11 cellular contexts compared by ENCODE assay signal in the genomic region with DNA sequence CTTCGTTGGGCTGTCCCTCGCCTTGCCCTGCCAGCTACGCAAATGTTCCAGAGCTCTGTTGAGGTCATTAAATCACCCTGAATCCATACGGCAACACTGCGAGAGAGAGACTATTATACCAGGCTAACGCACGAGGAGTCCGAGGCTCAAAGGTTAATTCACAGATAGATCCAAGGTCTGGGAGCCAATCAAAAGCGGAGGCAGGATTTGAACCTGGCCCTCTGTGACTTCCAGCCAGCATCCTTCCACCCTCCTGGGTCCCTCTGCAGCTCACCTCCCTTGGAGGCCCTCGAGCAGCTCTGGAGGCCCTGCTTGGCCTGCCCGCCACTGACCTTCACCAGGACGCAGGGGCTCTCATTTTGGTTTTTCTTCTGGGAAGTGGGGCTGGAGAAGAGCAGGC. TPM values are rescaled to one million over a fixed set of nuclear protein-coding genes. Genes with fewer than 3 reads are reported as not detected.
A peak's percentile ranks its signal among the peaks of the same experiment; 100 is the strongest.
DNase-seq lines count a peak whose midpoint lies in the region; ATAC-seq and TF ChIP-seq lines count a peak whose summit lies in the region.
"Had no signal": no experiment of that assay in that cellular context is flagged by ENCODE, and none has a peak within 500 bp of the region (broad histone marks: within the 10 kb centered on the region; RNA-seq: fewer than 3 reads in every experiment).

No MANE protein-coding gene starts in this region.

- TF ChIP-seq POLR2A in spleen (IDR thresholded peaks at IDR 0.05): no peak
- no peak for TF ChIP-seq POLR2A in GM18505 (IDR thresholded peaks at IDR 0.05; ENCODE audit: borderline replicate concordance, extremely low read depth, insufficient read depth, insufficient read length)

- no peak overlapping the region for H3K4me2 ChIP-seq in smooth muscle cell

- 85 to 96% (median 92%) methylated on average over 12 of the region's 12 CpGs for WGBS in spleen, 5 donors
- 95% methylated on average over 12 of the region's 12 CpGs for WGBS in smooth muscle cell (ENCODE audit: low lambda C conversion rate)

- H3K9me3 Mint-ChIP-seq in T-helper 2 cell treated with Interferon-gamma antibody and Interleukin-4, amounts not matched to agents 5 μg/mL and 100 μg/mL, for 36 hours: no peaks in the 10 kb centered on the region

- H3K4me1 ChIP-seq in spleen (peaks cover 0 to 29% (median 16%) of the 10 kb centered on the region in 6 donors), smooth muscle cell (ENCODE audit: low read depth) (no peaks in the 10 kb centered on the region)

- H3K27ac ChIP-seq in spleen (peak overlapping the region in 1 of 8 donors; percentile 72), smooth muscle cell (ENCODE audit: low read depth) (no peak overlapping the region)
- H3K27ac ChIP-seq: epithelial cell of prostate, SJSA1 had no signal

- H3K4me3 Mint-ChIP-seq in T-helper 2 cell treated with Interferon-gamma antibody and Interleukin-4, amounts not matched to agents 5 μg/mL and 100 μg/mL, for 36 hours: peak overlapping the region; percentile 56
- H3K4me3 Mint-ChIP-seq in T-helper 17 cell: peak overlapping the region; percentile 88

- H2AFZ ChIP-seq in smooth muscle cell (ENCODE audit: low read depth): no peak overlapping the region

- H3K36me3 Mint-ChIP-seq in T-helper 2 cell treated with Interferon-gamma antibody and Interleukin-4, amounts not matched to agents 5 μg/mL and 100 μg/mL, for 36 hours (ENCODE audit: low read depth): peaks cover 12% of the 10 kb centered on the region
- no peaks in the 10 kb centered on the region for H3K36me3 Mint-ChIP-seq in T-helper 17 cell (ENCODE audit: low read depth)

- TF ChIP-seq CTCF in fibroblast of the aortic adventitia (IDR thresholded peaks at IDR 0.05; ENCODE audit: insufficient read depth, low read length) (no peak), spleen (IDR thresholded peaks at IDR 0.05 in 8 of 11, conservative IDR thresholded peaks at IDR 0.05 in 3 of 11) (no peak), smooth muscle cell (IDR thresholded peaks at IDR 0.05; ENCODE audit: borderline replicate concordance, insufficient read depth, poor library complexity, severe bottlenecking) (no peak)

- no peak overlapping the region for H3K27ac Mint-ChIP-seq in T-helper 2 cell treated with Interferon-gamma antibody and Interleukin-4, amounts not matched to agents 5 μg/mL and 100 μg/mL, for 36 hours
- H3K27ac Mint-ChIP-seq in T-helper 17 cell: no peak overlapping the region

- H3K9ac ChIP-seq in smooth muscle cell (ENCODE audit: low read depth): no peak overlapping the region

- no peaks in the 10 kb centered on the region for H3K9me3 ChIP-seq in T-helper 17 cell (ENCODE audit: control insufficient read depth, low read length, poor library complexity, severe bottlenecking)
- H3K9me3 ChIP-seq in spleen: no peaks in the 10 kb centered on the region
- H3K9me3 ChIP-seq in smooth muscle cell (replicated peaks; ENCODE audit: low read depth): no peaks in the 10 kb centered on the region
- H3K9me3 ChIP-seq: SJSA1 had no signal

- H3K36me3 ChIP-seq in spleen: peaks cover 0 to 43% (median 3%) of the 10 kb centered on the region in 6 donors
- H3K36me3 ChIP-seq in smooth muscle cell (ENCODE audit: low read depth): no peaks in the 10 kb centered on the region

- no peak for ATAC-seq in T-helper 17 cell
- no peak for ATAC-seq in GM18505 (IDR thresholded peaks at IDR 0.05; ENCODE audit: unreplicated experiment)

- no peaks in the 10 kb centered on the region for H3K79me2 ChIP-seq in smooth muscle cell (ENCODE audit: low read depth)

- DNase-seq in T-helper 2 cell treated with Interferon-gamma antibody and Interleukin-4, amounts not matched to agents 5 μg/mL and 100 μg/mL, for 36 hours (ENCODE audit: low spot score): no peak
- no peak for DNase-seq in T-helper 2 cell
- no peak for DNase-seq in T-helper 17 cell
- DNase-seq in fibroblast of the aortic adventitia (ENCODE audit: low read depth): no peak
- DNase-seq in spleen: peak; percentile 37
- DNase-seq in GOT3 (lab: John Stamatoyannopoulos, UW): no peak
- no peak for DNase-seq in smooth muscle cell (lab: John Stamatoyannopoulos, UW; ENCODE audit: unreplicated experiment)
- DNase-seq: NCI-H226 had no signal

- intact Hi-C loops in spleen (cut with DNase I; ENCODE audit: low total_unique reads): no loop called here

- H3F3A ChIP-seq in smooth muscle cell (ENCODE audit: low read depth): no peaks in the 10 kb centered on the region

- no peaks in the 10 kb centered on the region for H3K4me1 Mint-ChIP-seq in T-helper 2 cell treated with Interferon-gamma antibody and Interleukin-4, amounts not matched to agents 5 μg/mL and 100 μg/mL, for 36 hours (ENCODE audit: low read depth)
- peaks cover 8% of the 10 kb centered on the region for H3K4me1 Mint-ChIP-seq in T-helper 17 cell

- peaks cover 10% of the 10 kb centered on the region for H4K20me1 ChIP-seq in smooth muscle cell (ENCODE audit: low read depth)

- H3K27me3 ChIP-seq in spleen (replicated peaks in 1 of 7) (no peaks in the 10 kb centered on the region), smooth muscle cell (ENCODE audit: low read depth) (no peaks in the 10 kb centered on the region)
- H3K27me3 ChIP-seq: SJSA1 had no signal

- H3K4me3 ChIP-seq in fibroblast of the aortic adventitia (ENCODE audit: low read depth, low read length): peak overlapping the region; percentile 67
- peak overlapping the region in 3 of 8 donors; percentile 60 to 90 (median 61) for H3K4me3 ChIP-seq in spleen
- no peak overlapping the region for H3K4me3 ChIP-seq in smooth muscle cell

- H3K27me3 Mint-ChIP-seq in T-helper 2 cell treated with Interferon-gamma antibody and Interleukin-4, amounts not matched to agents 5 μg/mL and 100 μg/mL, for 36 hours (ENCODE audit: low read depth): no peaks in the 10 kb centered on the region
- no peaks in the 10 kb centered on the region for H3K27me3 Mint-ChIP-seq in T-helper 17 cell

RNA-seq across cellular contexts. Expression of a gene that starts 42.1 kb away (rescaled TPM):
- total RNA-seq in T-helper 17 cell (under 1 TPM; 0.05 to 0.08 TPM), fibroblast of the aortic adventitia (ENCODE audit: low replicate concordance) (9.7 and 10.6 TPM in 2 replicates), spleen (1 to 10 TPM; 2.4 to 7.4 (median 4.8) TPM), smooth muscle cell (3.2 and 8.4 TPM in 2 replicates)
- polyA plus RNA-seq in spleen (1 to 10 TPM in 1 of 3 donors, under 1 TPM in 2; 0.50 to 2.4 (median 0.85) TPM), smooth muscle cell (2.9 and 6.8 TPM in 2 replicates)
